In genomic region chr22:38034884-38035529, GRCh38 we compare ENCODE assay signal across 12 cellular contexts. TPM values are rescaled to one million over a fixed set of nuclear protein-coding genes. Genes with fewer than 3 reads are reported as not detected.
DNase-seq lines count a peak whose midpoint lies in the region; ATAC-seq and TF ChIP-seq lines count a peak whose summit lies in the region.
"Had no signal": no experiment of that assay in that cellular context is flagged by ENCODE, and none has a peak within 500 bp of the region (broad histone marks: within the 10 kb centered on the region; RNA-seq: fewer than 3 reads in every experiment).

No MANE protein-coding gene starts in this region.

- peak overlapping the region in 1 of 2 experiments; percentile 66 for H3K14ac ChIP-seq in mesenchymal stem cell (ENCODE audit: low read length in 2 of 2)

- peak overlapping the region; percentile 91 for H2BK120ac ChIP-seq in mesenchymal stem cell (ENCODE audit: low read depth, low read length)

- no peaks in the 10 kb centered on the region for H3K27me3 ChIP-seq in HUES64 (ENCODE audit: insufficient read depth, low read length)
- no peaks in the 10 kb centered on the region for H3K27me3 ChIP-seq in mesenchymal stem cell (ENCODE audit: control insufficient read depth in 1 of 2, insufficient read depth in 1 of 2, low read length in 2 of 2)
- H3K27me3 ChIP-seq in thyroid gland = no peaks in the 10 kb centered on the region
- H3K27me3 ChIP-seq: ovary had no signal

- H2BK5ac ChIP-seq in mesenchymal stem cell (ENCODE audit: low read depth, low read length, poor library complexity, severe bottlenecking) = no peak overlapping the region

- H3K4me3 Mint-ChIP-seq in brain = no peak overlapping the region
- H3K4me3 Mint-ChIP-seq: activated naive CD8-positive, alpha-beta T cell treated with anti-CD3 and anti-CD28 coated beads for 36 hours; CD8-positive, alpha-beta T cell had no signal

- no peaks in the 10 kb centered on the region for H3K36me3 Mint-ChIP-seq in brain
- H3K36me3 Mint-ChIP-seq: CD8-positive, alpha-beta T cell had no signal

- intact Hi-C loops in thyroid gland (cut with DNase I) = no loop called here

- peak overlapping the region; percentile 33 for H2AK5ac ChIP-seq in mesenchymal stem cell (ENCODE audit: low read length, severe bottlenecking)

- H3K9ac ChIP-seq in HUES64 (ENCODE audit: low read depth, low read length) (0 out of 2 replicates have a peak overlapping the region, but pooled peaks have one; percentile 51), mesenchymal stem cell (ENCODE audit: low read length) (peak overlapping the region; percentile 52)

- H2AFZ ChIP-seq in mesenchymal stem cell (ENCODE audit: low read depth, low read length) = no peak overlapping the region

- H3K18ac ChIP-seq in mesenchymal stem cell (ENCODE audit: low read depth in 1 of 2, low read length in 2 of 2) = peak overlapping the region; percentile 88 to 93

- H4K8ac ChIP-seq in mesenchymal stem cell (ENCODE audit: low read length) = peak overlapping the region; percentile 97

- H3K23ac ChIP-seq in mesenchymal stem cell (ENCODE audit: low read length in 2 of 2) = no peak overlapping the region

- H3K27ac ChIP-seq in HUES64 (ENCODE audit: low read depth, low read length) (peak overlapping the region; percentile 75; the same call in 1 of the 2 replicates), mesenchymal stem cell (ENCODE audit: low read length, poor library complexity, severe bottlenecking) (peak overlapping the region; percentile 10), thyroid gland (peak overlapping the region; percentile 85 to 95 (median 92))
- H3K27ac ChIP-seq: ovary had no signal

- peak overlapping the region; percentile 90 to 98 for H2BK12ac ChIP-seq in mesenchymal stem cell (ENCODE audit: low read length in 2 of 2)

- no peak for DNase-seq in mesenchymal stem cell
- DNase-seq in thyroid gland = no peak
- no peak for DNase-seq in activated gamma-delta T cell (lab: John Stamatoyannopoulos, UW)
- DNase-seq in glomerular visceral epithelial cell (ENCODE audit: extremely low spot score) = no peak
- DNase-seq: activated naive CD8-positive, alpha-beta T cell treated with anti-CD3 and anti-CD28 coated beads for 36 hours; CD8-positive, alpha-beta T cell had no signal

- H3K27me3 Mint-ChIP-seq in brain = no peaks in the 10 kb centered on the region
- H3K27me3 Mint-ChIP-seq: activated naive CD8-positive, alpha-beta T cell treated with anti-CD3 and anti-CD28 coated beads for 36 hours had no signal

- TF ChIP-seq POLR2A in thyroid gland (IDR thresholded peaks at IDR 0.05) = no peak

- ATAC-seq in GM21825 (IDR thresholded peaks at IDR 0.05; ENCODE audit: unreplicated experiment) (no peak), HG03097 (IDR thresholded peaks at IDR 0.05; ENCODE audit: low FRiP score, unreplicated experiment) (no peak)
- ATAC-seq: CD8-positive, alpha-beta T cell had no signal

- no peaks in the 10 kb centered on the region for H3K79me1 ChIP-seq in mesenchymal stem cell (replicated peaks; ENCODE audit: low read length, poor library complexity, severe bottlenecking)

- no peaks in the 10 kb centered on the region for H3K9me3 Mint-ChIP-seq in brain
- H3K9me3 Mint-ChIP-seq: activated naive CD8-positive, alpha-beta T cell treated with anti-CD3 and anti-CD28 coated beads for 36 hours; CD8-positive, alpha-beta T cell had no signal

- H3K4me3 ChIP-seq in HUES64 (ENCODE audit: low read length) (no peak overlapping the region), mesenchymal stem cell (ENCODE audit: insufficient read depth in 1 of 2, low read depth in 1 of 2, low read length in 2 of 2) (no peak overlapping the region), thyroid gland (replicated peaks in 1 of 3) (no peak overlapping the region)
- H3K4me3 ChIP-seq: ovary had no signal

- peaks cover 57% of the 10 kb centered on the region for H3K4me1 Mint-ChIP-seq in brain
- H3K4me1 Mint-ChIP-seq: activated naive CD8-positive, alpha-beta T cell treated with anti-CD3 and anti-CD28 coated beads for 36 hours had no signal

- 65% methylated on average over 11 of the region's 11 CpGs for WGBS in HUES64
- WGBS in mesenchymal stem cell = 68% methylated on average over 11 of the region's 11 CpGs
- 80 to 82% methylated on average over 11 of the region's 11 CpGs for WGBS in thyroid gland, 2 donors

- TF ChIP-seq CTCF in brain (conservative IDR thresholded peaks at IDR 0.05) = no peak
- TF ChIP-seq CTCF in thyroid gland (IDR thresholded peaks at IDR 0.05) = no peak

- H4K91ac ChIP-seq in mesenchymal stem cell (ENCODE audit: low read length) = peak overlapping the region; percentile 95

- peaks cover 26% of the 10 kb centered on the region for H3K4me1 ChIP-seq in HUES64 (ENCODE audit: insufficient read depth, low read length)
- peaks cover 46% of the 10 kb centered on the region for H3K4me1 ChIP-seq in mesenchymal stem cell (ENCODE audit: control insufficient read depth, insufficient read depth, low read depth, low read length)
- H3K4me1 ChIP-seq in thyroid gland = peaks cover 35 to 52% of the 10 kb centered on the region in 2 donors

- H3K36me3 ChIP-seq in HUES64 (ENCODE audit: insufficient read depth, low read length) (no peaks in the 10 kb centered on the region), mesenchymal stem cell (ENCODE audit: control insufficient read depth in 1 of 2, insufficient read depth in 2 of 2, low read depth in 1 of 2, low read length in 2 of 2) (no peaks in the 10 kb centered on the region), thyroid gland (no peaks in the 10 kb centered on the region)
- H3K36me3 ChIP-seq: ovary had no signal

- H3K4ac ChIP-seq in mesenchymal stem cell (ENCODE audit: low read depth in 1 of 2, low read length in 2 of 2) = peak overlapping the region; percentile 64 to 93

- H3K9me3 ChIP-seq in HUES64 (ENCODE audit: insufficient read depth, low read depth, low read length) (no peaks in the 10 kb centered on the region), mesenchymal stem cell (ENCODE audit: control insufficient read depth, low read length) (no peaks in the 10 kb centered on the region), thyroid gland (no peaks in the 10 kb centered on the region)
- H3K9me3 ChIP-seq: ovary had no signal

- no peak overlapping the region for H3K4me2 ChIP-seq in mesenchymal stem cell (ENCODE audit: low read length, poor library complexity, severe bottlenecking)

- peak overlapping the region; percentile 61 for H2BK15ac ChIP-seq in mesenchymal stem cell (ENCODE audit: low read depth, poor library complexity, severe bottlenecking)

- H3K27ac Mint-ChIP-seq in brain = peak overlapping the region; percentile 1 to 66 (median 47)
- H3K27ac Mint-ChIP-seq: activated naive CD8-positive, alpha-beta T cell treated with anti-CD3 and anti-CD28 coated beads for 36 hours; CD8-positive, alpha-beta T cell had no signal

RNA-seq across cellular contexts. Expression of gene PICK1, which starts 22.2 kb away (rescaled TPM):
- 17.6 TPM for polyA plus RNA-seq in HUES64 (2013, experiment 1 of 2)
- polyA plus RNA-seq in HUES64 (2013, experiment 2 of 2) = 15.6 TPM
- 36.2 TPM for polyA plus RNA-seq in brain (ENCODE audit: insufficient read depth, low read depth, low replicate concordance)
- 5.7 TPM for polyA plus RNA-seq in mesenchymal stem cell (2013, experiment 1 of 2)
- 5.9 TPM for polyA plus RNA-seq in mesenchymal stem cell (2013, experiment 2 of 2)
- total RNA-seq in thyroid gland = 10 to 100 TPM; 52.2 to 81.4 (median 57.5) TPM

RNA-seq across cellular contexts. Expression of gene SLC16A8, which starts 49.0 kb away (rescaled TPM):
- polyA plus RNA-seq in HUES64 (2013, experiment 1 of 2) = not detected
- polyA plus RNA-seq in HUES64 (2013, experiment 2 of 2) = not detected
- polyA plus RNA-seq in brain (ENCODE audit: insufficient read depth, low read depth, low replicate concordance) = 1.2 TPM
- polyA plus RNA-seq in mesenchymal stem cell (2013, experiment 1 of 2) = not detected
- polyA plus RNA-seq in mesenchymal stem cell (2013, experiment 2 of 2) = not detected
- total RNA-seq in thyroid gland = 1 to 10 TPM in 1 of 4 donors, under 1 TPM in 1, not detected in 2; 0.88 to 1.0 TPM
- total RNA-seq: activated naive CD8-positive, alpha-beta T cell treated with anti-CD3 and anti-CD28 coated beads for 36 hours; CD8-positive, alpha-beta T cell; LHCN-M2 had no signal

RNA-seq across cellular contexts. Expression of gene SOX10, which starts 50.7 kb away (rescaled TPM):
- 4.1 TPM for polyA plus RNA-seq in HUES64 (2013, experiment 1 of 2)
- polyA plus RNA-seq in HUES64 (2013, experiment 2 of 2) = 8.5 TPM
- polyA plus RNA-seq in brain (ENCODE audit: insufficient read depth, low read depth, low replicate concordance) = 81.2 TPM
- polyA plus RNA-seq in mesenchymal stem cell (2013, experiment 1 of 2) = not detected
- not detected for polyA plus RNA-seq in mesenchymal stem cell (2013, experiment 2 of 2)
- total RNA-seq in thyroid gland = under 1 TPM in 1 of 4 donors, not detected in 3; 0.34 TPM
- total RNA-seq: activated naive CD8-positive, alpha-beta T cell treated with anti-CD3 and anti-CD28 coated beads for 36 hours; CD8-positive, alpha-beta T cell; LHCN-M2 had no signal

Comparison
In these comparisons a context has a peak if more than half of its experiments do, and no peak if none do; other contexts are left out.
1. H3K27ac ChIP-seq: peak in every context shown above with its lines; median percentile 92 in thyroid gland; 75 in HUES64; 10 in mesenchymal stem cell.